In the genomic region with DNA sequence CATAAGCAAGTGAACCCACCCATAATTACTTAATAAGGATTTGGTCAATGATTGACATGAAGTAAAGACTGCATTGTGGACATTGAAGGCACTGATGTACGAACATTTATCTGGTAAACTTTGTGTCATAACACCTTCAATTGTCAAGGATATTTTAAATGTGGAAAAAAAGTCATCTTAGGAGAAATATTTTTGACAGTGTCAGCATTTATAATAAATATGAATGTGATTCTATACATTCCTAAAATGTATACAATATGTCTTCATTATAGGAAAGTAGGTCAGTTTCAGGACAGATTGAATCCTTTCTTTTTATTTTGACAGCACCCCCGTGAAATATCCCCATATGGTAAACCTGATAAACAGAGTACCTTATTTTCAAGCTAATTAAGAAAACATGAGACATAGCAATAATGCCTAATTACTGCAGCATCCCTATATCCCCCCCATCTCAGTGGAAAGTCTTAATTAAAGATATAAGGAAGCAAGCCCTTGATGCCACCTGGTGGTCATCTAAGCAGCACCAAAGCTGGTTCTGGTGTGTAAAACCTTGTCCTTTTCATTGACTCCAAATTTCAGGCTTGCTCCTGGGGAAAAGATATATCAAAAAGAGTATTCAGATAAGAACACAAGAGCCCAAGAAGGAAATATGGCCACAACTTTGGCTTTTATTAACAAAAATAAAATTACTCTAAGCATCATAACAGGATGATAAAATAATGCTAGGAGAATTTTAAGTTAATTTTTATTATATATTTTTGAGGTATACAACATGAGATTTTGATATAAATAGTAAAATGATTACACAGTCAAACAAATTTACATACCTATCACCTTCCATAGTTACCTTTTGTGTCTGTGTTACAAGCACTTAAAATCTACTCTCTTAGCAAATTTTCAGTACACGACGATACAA, we compare ENCODE assay signal across 9 cellular contexts.
DNase-seq lines count a peak whose midpoint lies in the region; ATAC-seq, FAIRE-seq and TF ChIP-seq lines count a peak whose summit lies in the region.
"Had no signal": no experiment of that assay in that cellular context is flagged by ENCODE, and none has a peak within 500 bp of the region (broad histone marks: within the 10 kb centered on the region; RNA-seq: fewer than 3 reads in every experiment).

No MANE protein-coding gene starts in this region.

- H3F3A ChIP-seq in PC-3 (ENCODE audit: low read length, unreplicated experiment): no peaks in the 10 kb centered on the region

- CTCF ChIA-PET in PC-3 (lab: Charles Lee): interaction anchor here (0.7 kb wide), 1 partner anchor 87 kb away, joined by 5 read pairs; no protein-coding TSS in a partner anchor

- H3K4me1 ChIP-seq in PC-3 (ENCODE audit: insufficient read depth, low read length): no peaks in the 10 kb centered on the region

- FAIRE-seq in urothelium cell line (lab: Jason Lieb, UNC): no peak

- no peaks in the 10 kb centered on the region for H3K9me2 ChIP-seq in PC-3 (replicated peaks; ENCODE audit: low read length)

- DNase-seq in left cardiac atrium (peak; percentile 17), Right ventricle myocardium superior (no peak), PC-3 (peak; percentile 51), fibroblast of villous mesenchyme (ENCODE audit: low read depth) (peak; percentile 12), urothelium cell line (ENCODE audit: low spot score) (peak; percentile 4), activated gamma-delta T cell treated with Interleukin-2 at 50 U/mL for 16 hours (no peak)
- no peak for DNase-seq in activated CD4-positive, alpha-beta T cell treated with anti-CD3 and anti-CD28 coated beads, Interleukin-2, amount 50 U/mL, for 1 hour

- TF ChIP-seq CTCF in PC-3 (conservative IDR thresholded peaks at IDR 0.05; ENCODE audit: low read depth, low read length) (peak; percentile 73), fibroblast of villous mesenchyme (IDR thresholded peaks at IDR 0.05; ENCODE audit: insufficient read depth, low read depth, low read length) (peak; percentile 39)

- no peaks in the 10 kb centered on the region for H3K36me3 ChIP-seq in PC-3 (ENCODE audit: low read depth, low read length)

- H3K27me3 ChIP-seq in PC-3 (ENCODE audit: low read length): no peaks in the 10 kb centered on the region

- ATAC-seq in left cardiac atrium (no peak), Right ventricle myocardium superior (ENCODE audit: poor library complexity) (no peak), PC-3 (peak; percentile 45; the same call in 1 of the 2 replicates), HG02571 (IDR thresholded peaks at IDR 0.05; ENCODE audit: unreplicated experiment) (no peak)

- H3K79me2 ChIP-seq in PC-3 (ENCODE audit: low read length): no peaks in the 10 kb centered on the region

- no peaks in the 10 kb centered on the region for H3K9me3 ChIP-seq in PC-3 (ENCODE audit: low read length)

- no peaks in the 10 kb centered on the region for H4K20me1 ChIP-seq in PC-3 (ENCODE audit: low read length)

- H2AFZ ChIP-seq in PC-3 (ENCODE audit: low read length): no peak overlapping the region

- no peak overlapping the region for H3K9ac ChIP-seq in PC-3 (ENCODE audit: low read length)

- no peak overlapping the region for H3K27ac ChIP-seq in PC-3 (ENCODE audit: low read length)

- BruUV-seq in PC-3 (replicated peaks; lab: Mats Ljungman, UMichigan): no TSS peak

- intact Hi-C loops in left cardiac atrium (cut with DNase I) (no loop called here), Right ventricle myocardium superior (cut with DNase I) (loop anchor here (5.0 kb wide), 1 partner anchor 85 kb away; no protein-coding TSS in a partner anchor), PC-3 (cut with micrococcal nuclease) (loop anchor here (1.0 to 2.0 kb wide), 2 partner anchors 88 to 342 kb away; no protein-coding TSS in a partner anchor)

- no peak overlapping the region for H3K4me3 ChIP-seq in PC-3 (ENCODE audit: low read length)
- no peak overlapping the region for H3K4me3 ChIP-seq in fibroblast of villous mesenchyme (ENCODE audit: low read depth, low read length)
- H3K4me3 ChIP-seq: lung had no signal

- POLR2A ChIA-PET in PC-3 (lab: Charles Lee; ENCODE audit: unreplicated experiment): no interaction called here

- H3K4me2 ChIP-seq in PC-3 (ENCODE audit: low read length): no peak overlapping the region

Comparison
In these comparisons a context has a peak if more than half of its experiments do, and no peak if none do; other contexts are left out.
1. DNase-seq: peak in left cardiac atrium (single experiment), PC-3 (single experiment), fibroblast of villous mesenchyme (single experiment) and urothelium cell line (single experiment); none in Right ventricle myocardium superior (single experiment), activated gamma-delta T cell treated with Interleukin-2 at 50 U/mL for 16 hours (single experiment) and activated CD4-positive, alpha-beta T cell treated with anti-CD3 and anti-CD28 coated beads, Interleukin-2, amount 50 U/mL, for 1 hour (single experiment).
2. intact Hi-C loops: an anchor here in Right ventricle myocardium superior (5.0 kb wide) and PC-3 (1.0 to 2.0 kb wide); none called in left cardiac atrium.